ENCODE assay signal across 28 cellular contexts in the genomic region with DNA sequence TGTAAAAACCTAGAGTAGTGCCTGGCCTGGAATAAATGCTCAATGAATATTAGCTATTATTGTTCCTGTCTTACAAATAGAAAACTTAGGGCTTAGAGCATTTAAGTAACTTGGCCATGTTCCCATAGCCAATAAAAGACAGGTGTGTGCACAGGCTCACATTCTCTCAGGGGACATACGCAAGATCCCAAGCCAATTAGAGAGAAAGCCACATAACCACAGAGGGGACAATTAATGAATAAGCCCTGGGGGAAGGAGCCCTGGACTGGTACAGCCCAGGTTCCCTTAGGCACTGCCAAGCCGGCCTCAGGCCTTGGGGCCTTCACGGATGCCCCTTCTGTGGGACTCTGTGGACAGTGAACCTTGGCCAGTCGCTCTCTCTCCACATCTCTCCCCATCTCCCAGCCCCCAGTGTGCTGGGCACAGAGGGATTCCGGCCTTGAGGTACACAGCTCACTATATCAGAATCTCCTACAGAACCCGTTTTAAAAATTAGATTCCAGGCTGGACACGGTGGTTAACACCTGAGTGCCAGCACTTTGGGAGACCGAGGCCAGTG. TPM values are rescaled to one million over a fixed set of nuclear protein-coding genes. Genes with fewer than 3 reads are reported as not detected.
DNase-seq lines count a peak whose midpoint lies in the region; ATAC-seq and TF ChIP-seq lines count a peak whose summit lies in the region.
"Had no signal": no experiment of that assay in that cellular context is flagged by ENCODE, and none has a peak within 500 bp of the region (broad histone marks: within the 10 kb centered on the region; RNA-seq: fewer than 3 reads in every experiment).

No MANE protein-coding gene starts in this region.

- TF ChIP-seq POLR2A in GM18505 (IDR thresholded peaks at IDR 0.05; ENCODE audit: borderline replicate concordance, extremely low read depth, insufficient read depth, insufficient read length) = no peak

- peak; percentile 86 for DNase-seq in DMS79 (lab: John Stamatoyannopoulos, UW)
- peak; percentile 95 for DNase-seq in NCI-H1105 treated with DMSO at 0.1 percent for 48 hours (lab: John Stamatoyannopoulos, UW)
- DNase-seq in NCI-H524 (lab: John Stamatoyannopoulos, UW) = peak; percentile 89 to 90
- no peak for DNase-seq in left colon
- DNase-seq in NCI-H345 treated with DMSO at 0.1 percent for 48 hours (lab: John Stamatoyannopoulos, UW; ENCODE audit: unreplicated experiment) = no peak
- DNase-seq in activated gamma-delta T cell treated with Interleukin-2 at 50 U/mL for 16 hours = no peak
- DNase-seq: activated CD4-positive, alpha-beta T cell treated with anti-CD3 and anti-CD28 coated beads for 1 hour; activated CD8-positive, alpha-beta T cell treated with anti-CD3 and anti-CD28 coated beads, Interleukin-2, amount 10 ng/mL, durations not matched to agents 7 days and 5 days; activated effector memory CD4-positive, alpha-beta T cell treated with Interleukin-2 at 50 U/mL for 16 hours; activated naive CD8-positive, alpha-beta T cell treated with anti-CD3 and anti-CD28 coated beads, Interleukin-2, amount 10 ng/mL, durations not matched to agents 7 days and 5 days; activated T-cell treated with anti-CD3 and anti-CD28 coated beads for 4 hours; Calu3; HFFc6; KG1; left ventricle myocardium superior; MV-4-11; Peyer's patch; spleen; stimulated activated CD4-positive, alpha-beta T cell treated with anti-CD3 and anti-CD28 coated beads, Interleukin-4, amount 100 ng/mL, for 24 hours; stimulated activated naive B cell treated with anti-CD40 and anti-IgM and Interleukin-4, amounts not matched to agents 10 μg/mL and 1 μg/mL and 100 μg/mL, for 72 hours had no signal

- intact Hi-C loops in left colon (cut with DNase I, micrococcal nuclease) = no loop called here

- ATAC-seq in left colon (peak; percentile 39), GM18505 (IDR thresholded peaks at IDR 0.05; ENCODE audit: unreplicated experiment) (no peak)
- ATAC-seq: activated CD8-positive, alpha-beta T cell treated with anti-CD3 and anti-CD28 coated beads, Interleukin-2, amount 10 ng/mL, durations not matched to agents 7 days and 5 days; GM23338; left ventricle myocardium superior; natural killer cell treated with Interleukin-12 subunit alpha and Interleukin-12 subunit beta and Interleukin-15 and Interleukin-18, amount 100 ng/mL, for 72 hours; stimulated activated naive B cell treated with anti-CD40 and anti-IgM and Interleukin-4, amounts not matched to agents 10 μg/mL and 1 μg/mL and 100 μg/mL, for 72 hours had no signal

RNA-seq across cellular contexts. Expression of a gene that starts 27.3 kb away (rescaled TPM):
- total RNA-seq in left colon = not detected
- total RNA-seq: activated CD8-positive, alpha-beta T cell treated with anti-CD3 and anti-CD28 coated beads, Interleukin-2, amount 10 ng/mL, durations not matched to agents 7 days and 5 days; activated naive CD8-positive, alpha-beta T cell treated with anti-CD3 and anti-CD28 coated beads, Interleukin-2, amount 10 ng/mL, durations not matched to agents 7 days and 5 days; Calu3; dermis microvascular lymphatic vessel endothelial cell; GM23338; HFFc6; HT1080; left ventricle myocardium superior; natural killer cell treated with Interleukin-12 subunit alpha and Interleukin-12 subunit beta and Interleukin-15 and Interleukin-18, amount 100 ng/mL, for 72 hours; osteocyte; Peyer's patch; renal cortical epithelial cell; spleen; T-helper 1 cell treated with Interleukin-12 subunit alpha and Interleukin-12 subunit beta and Interleukin-4 antibody, amounts not matched to agents 30 ng/mL and 1 ng/mL, for 36 hours had no signal

Comparison
In these comparisons a context has a peak if more than half of its experiments do, and no peak if none do; other contexts are left out.
1. DNase-seq: peak in DMS79 (single experiment), NCI-H1105 treated with DMSO at 0.1 percent for 48 hours (single experiment) and NCI-H524 (2 of 2); none in left colon (0 of 2), NCI-H345 treated with DMSO at 0.1 percent for 48 hours (single experiment) and activated gamma-delta T cell treated with Interleukin-2 at 50 U/mL for 16 hours (single experiment).